Comparison of ENCODE assay signal across 10 cellular contexts in the genomic region with DNA sequence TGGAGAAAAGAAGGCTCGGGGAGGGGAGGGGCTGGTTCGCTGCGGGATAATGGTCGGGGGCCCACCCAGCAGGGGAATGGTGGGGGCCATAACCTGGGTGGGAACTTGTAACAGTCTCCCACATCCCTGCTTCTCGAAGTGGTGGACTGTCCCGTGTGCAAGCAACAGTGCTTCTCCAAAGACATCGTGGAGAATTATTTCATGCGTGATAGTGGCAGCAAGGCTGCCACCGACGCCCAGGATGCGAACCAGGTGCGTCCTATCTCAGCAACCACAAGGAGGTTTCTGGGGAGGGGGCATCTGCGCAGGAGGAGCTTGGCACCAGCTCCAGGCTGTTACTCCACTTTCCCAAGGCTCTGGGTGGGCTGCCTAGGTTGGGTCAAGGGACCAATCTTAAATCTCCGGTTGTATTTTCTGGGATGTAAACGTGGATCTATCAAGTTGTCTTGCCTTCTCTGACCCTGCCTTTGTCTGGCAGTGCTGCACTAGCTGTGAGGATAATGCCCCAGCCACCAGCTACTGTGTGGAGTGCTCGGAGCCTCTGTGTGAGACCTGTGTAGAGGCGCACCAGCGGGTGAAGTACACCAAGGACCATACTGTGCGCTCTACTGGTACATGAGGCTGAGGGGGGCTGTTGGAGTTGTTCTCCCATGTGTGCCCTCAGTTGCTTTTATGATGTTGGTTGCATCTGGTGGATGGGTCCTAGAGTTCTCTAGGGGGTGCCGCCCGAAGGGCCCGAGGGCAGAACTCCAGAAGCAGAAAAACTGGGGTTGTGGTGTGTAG. TPM values are rescaled to one million over a fixed set of nuclear protein-coding genes. Genes with fewer than 3 reads are reported as not detected.
DNase-seq lines count a peak whose midpoint lies in the region; ATAC-seq, FAIRE-seq and TF ChIP-seq lines count a peak whose summit lies in the region.
"Had no signal": no experiment of that assay in that cellular context is flagged by ENCODE, and none has a peak within 500 bp of the region (broad histone marks: within the 10 kb centered on the region; RNA-seq: fewer than 3 reads in every experiment).

No MANE protein-coding gene starts in this region.

- peaks cover 18% of the 10 kb centered on the region for H3F3A ChIP-seq in SK-N-SH (replicated peaks; ENCODE audit: insufficient read depth)

- no peak for DNase-seq in SK-N-SH
- peak in 2 of 7 donors; percentile 35 to 47 for DNase-seq in adrenal gland
- DNase-seq in kidney, result peak; percentile 62
- no peak for DNase-seq in foreskin melanocyte
- no peak for DNase-seq in occipital lobe (lab: John Stamatoyannopoulos, UW)

- H3K36me3 ChIP-seq in SK-N-SH (replicated peaks in 1 of 2; ENCODE audit: control insufficient read depth in 1 of 2, insufficient read depth in 2 of 2, low read length in 1 of 2) (peaks cover 35 to 50% of the 10 kb centered on the region in 2 experiments), adrenal gland (replicated peaks in 1 of 2) (peaks cover 0 to 35% of the 10 kb centered on the region in 2 donors), kidney (ENCODE audit: control insufficient read depth in 1 of 2, insufficient read depth in 2 of 2, low read length in 2 of 2) (peaks cover 31 to 44% of the 10 kb centered on the region in 2 donors), subcutaneous abdominal adipose tissue (ENCODE audit: control insufficient read depth in 5 of 5, insufficient read depth in 5 of 5, low read length in 5 of 5) (peaks cover 0 to 47% (median 38%) of the 10 kb centered on the region in 5 donors)

- no peak for FAIRE-seq in kidney (lab: Jason Lieb, UNC)
- FAIRE-seq: A204.1, endometrium had no signal

- no peak for TF ChIP-seq EP300 in SK-N-SH (IDR thresholded peaks at IDR 0.05; ENCODE audit: borderline replicate concordance in 1 of 2, low read depth in 1 of 2, low read length in 1 of 2)

- no peak overlapping the region for H2AFZ ChIP-seq in SK-N-SH (ENCODE audit: low read depth)

- TF ChIP-seq RAD21 in SK-N-SH (IDR thresholded peaks at IDR 0.05; ENCODE audit: low read length), result no peak

- H3K9me3 ChIP-seq in SK-N-SH, result no peaks in the 10 kb centered on the region
- H3K9me3 ChIP-seq in adrenal gland (replicated peaks in 1 of 3), result no peaks in the 10 kb centered on the region
- H3K9me3 ChIP-seq in kidney (ENCODE audit: control insufficient read depth in 1 of 2, low read length in 2 of 2), result no peaks in the 10 kb centered on the region
- H3K9me3 ChIP-seq in subcutaneous abdominal adipose tissue (ENCODE audit: control insufficient read depth in 5 of 5, low read length in 5 of 5), result no peaks in the 10 kb centered on the region

- H3K9me2 ChIP-seq in SK-N-SH, result no peaks in the 10 kb centered on the region

- POLR2A ChIA-PET in SK-N-SH (lab: Yijun Ruan, JAX), result interaction anchor here (2.0 to 4.0 kb wide), 4 partner anchors 8 to 25 kb away, joined by 10 to 45 read pairs (median 32); a partner anchor contains a TSS

- WGBS in SK-N-SH (ENCODE audit: low lambda C conversion rate), result 2% methylated on average over 18 of the region's 22 CpGs
- WGBS in adrenal gland, 4 donors, result 6 to 10% (median 10%) methylated on average over 17 to 22 of the region's 22 CpGs

- CTCF ChIA-PET in SK-N-SH (lab: Yijun Ruan, JAX), result interaction anchor here (1.0 to 2.3 kb wide), 5 partner anchors 9 to 32 kb away, joined by 4 to 10 read pairs (median 5); a partner anchor contains a TSS

- H3K4me1 ChIP-seq in SK-N-SH (ENCODE audit: control insufficient read depth in 1 of 2, insufficient read depth in 2 of 2, low read depth in 1 of 2, low read length in 1 of 2), result peaks cover 11 to 20% of the 10 kb centered on the region in 2 experiments; a peak in 3 of 4 replicates
- H3K4me1 ChIP-seq in adrenal gland (replicated peaks in 1 of 2), result peaks cover 19 to 30% of the 10 kb centered on the region in 2 donors
- H3K4me1 ChIP-seq in kidney (ENCODE audit: control insufficient read depth in 1 of 2, insufficient read depth in 1 of 2, low read depth in 1 of 2, low read length in 2 of 2), result peaks cover 9 to 20% of the 10 kb centered on the region in 2 donors
- peaks cover 11 to 32% (median 25%) of the 10 kb centered on the region in 5 donors for H3K4me1 ChIP-seq in subcutaneous abdominal adipose tissue (ENCODE audit: control insufficient read depth in 5 of 5, insufficient read depth in 5 of 5, low read length in 5 of 5)

- peak overlapping the region; percentile 57 to 97; a peak in 2 of 4 replicates for H3K27ac ChIP-seq in SK-N-SH (ENCODE audit: low read depth in 2 of 2, low read length in 1 of 2)
- peak overlapping the region in 3 of 5 donors; percentile 85 to 97 (median 95) for H3K27ac ChIP-seq in adrenal gland
- no peak overlapping the region for H3K27ac ChIP-seq in kidney (ENCODE audit: low read depth in 2 of 2, low read length in 2 of 2)
- H3K27ac ChIP-seq in subcutaneous abdominal adipose tissue (ENCODE audit: low read depth, low read length), result peak overlapping the region; percentile 37

- H4K20me1 ChIP-seq in SK-N-SH (ENCODE audit: insufficient read depth), result peaks cover 56% of the 10 kb centered on the region

- peak overlapping the region; percentile 99 for H3K4me2 ChIP-seq in SK-N-SH

- peaks cover 54% of the 10 kb centered on the region for H3K79me2 ChIP-seq in SK-N-SH (ENCODE audit: insufficient read depth)

- H3K4me3 ChIP-seq in SK-N-SH (ENCODE audit: low read depth in 2 of 2, low read length in 1 of 2), result peak overlapping the region; percentile 94 to 97
- peak overlapping the region; percentile 10 to 96 (median 73) for H3K4me3 ChIP-seq in adrenal gland
- H3K4me3 ChIP-seq in kidney (ENCODE audit: low read length in 2 of 2), result peak overlapping the region; percentile 78 to 86
- peak overlapping the region; percentile 76 to 86 (median 84) for H3K4me3 ChIP-seq in subcutaneous abdominal adipose tissue (ENCODE audit: low read depth in 1 of 5, low read length in 5 of 5)

- TF ChIP-seq POLR2A in adrenal gland (IDR thresholded peaks at IDR 0.05), result no peak

- intact Hi-C loops in adrenal gland (cut with DNase I) (no loop called here), kidney (cut with DNase I) (no loop called here)

- H3K27me3 ChIP-seq in SK-N-SH (ENCODE audit: insufficient read depth), result no peaks in the 10 kb centered on the region
- H3K27me3 ChIP-seq in adrenal gland, result no peaks in the 10 kb centered on the region
- no peaks in the 10 kb centered on the region for H3K27me3 ChIP-seq in subcutaneous abdominal adipose tissue (ENCODE audit: control insufficient read depth in 5 of 5, insufficient read depth in 4 of 5, low read length in 5 of 5)

- no peak for ATAC-seq in SK-N-SH treated with all-trans-retinoic acid at 6 μM for 48 hours
- no peak for ATAC-seq in activated CD4-positive, CD25-positive, alpha-beta regulatory T cell treated with anti-CD3 and anti-CD28 coated beads, Interleukin-2, amount 50 U/mL, for 24 hours

- no peak for TF ChIP-seq CTCF in SK-N-SH (IDR thresholded peaks at IDR 0.05)
- no peak for TF ChIP-seq CTCF in adrenal gland (IDR thresholded peaks at IDR 0.05)
- TF ChIP-seq CTCF in kidney (IDR thresholded peaks at IDR 0.05; ENCODE audit: borderline replicate concordance, extremely low read depth, insufficient read depth), result no peak

- H3K9ac ChIP-seq in SK-N-SH (peak overlapping the region; percentile 82), kidney (ENCODE audit: low read length in 2 of 2) (peak overlapping the region; percentile 80 to 87), subcutaneous abdominal adipose tissue (ENCODE audit: low read length in 5 of 5) (peak overlapping the region; percentile 70 to 93 (median 84))

TF ChIP-seq in SK-N-SH, 30 proteins besides CTCF, POLR2A, EP300 and RAD21 (continues in another document):
- TF ChIP-seq CHD2 (IDR thresholded peaks at IDR 0.05; ENCODE audit: low read length, partially characterized antibody) (no peak), POLR2AphosphoS5 (IDR thresholded peaks at IDR 0.05; ENCODE audit: low read depth, low read length) (no peak)

TF ChIP-seq in SK-N-SH treated with all-trans-retinoic acid at 6 μM for 48 hours, 23 proteins besides CTCF, POLR2A, EP300 and RAD21 (continues in another document):
- TF ChIP-seq TCF4 (CRISPR knock-in tag; IDR thresholded peaks at IDR 0.05; ENCODE audit: borderline replicate concordance), result no peak
- TF ChIP-seq ZFP30 (CRISPR knock-in tag; IDR thresholded peaks at IDR 0.05), result no peak

RNA-seq across cellular contexts. Expression of a gene that starts 1.6 kb away (rescaled TPM):
- polyA plus RNA-seq in SK-N-SH (2012; rRNA removed) (321 and 594 TPM in 2 replicates), adrenal gland (100 to 1,000 TPM; 245 to 302 (median 254) TPM), kidney (ENCODE audit: insufficient read depth, low read depth, low replicate concordance) (191 TPM)
- polyA plus RNA-seq in SK-N-SH (2012; cell fraction: cytosol; rRNA removed), result 191 and 231 TPM in 2 replicates
- 1,222 and 1,964 TPM in 2 replicates for polyA plus RNA-seq in SK-N-SH (2012; cell fraction: nucleus; rRNA removed)
- total RNA-seq in adrenal gland (100 to 1,000 TPM; 161 to 279 (median 228) TPM), kidney (229 TPM), occipital lobe (276 TPM)

RNA-seq across cellular contexts. Expression of a gene that starts 9.4 kb away (rescaled TPM):
- 308 and 381 TPM in 2 replicates for polyA plus RNA-seq in SK-N-SH (2012; rRNA removed)
- polyA plus RNA-seq in SK-N-SH (2012; cell fraction: cytosol; rRNA removed), result 350 and 388 TPM in 2 replicates
- 218 and 251 TPM in 2 replicates for polyA plus RNA-seq in SK-N-SH (2012; cell fraction: nucleus; rRNA removed)
- total RNA-seq in adrenal gland, result 100 to 1,000 TPM; 146 to 246 (median 204) TPM
- 100 to 1,000 TPM; 273 to 560 (median 394) TPM for polyA plus RNA-seq in adrenal gland
- 142 TPM for total RNA-seq in kidney
- 294 TPM for polyA plus RNA-seq in kidney (ENCODE audit: insufficient read depth, low read depth, low replicate concordance)
- total RNA-seq in occipital lobe, result 47.7 TPM

RNA-seq across cellular contexts. Expression of a gene that starts 12.9 kb away (rescaled TPM):
- polyA plus RNA-seq in SK-N-SH (2012; rRNA removed), result 109 and 135 TPM in 2 replicates
- 102 and 103 TPM in 2 replicates for polyA plus RNA-seq in SK-N-SH (2012; cell fraction: cytosol; rRNA removed)
- 128 and 133 TPM in 2 replicates for polyA plus RNA-seq in SK-N-SH (2012; cell fraction: nucleus; rRNA removed)
- total RNA-seq in adrenal gland, result 100 to 1,000 TPM in 1 of 8 donors, 10 to 100 TPM in 7; 19.9 to 164 (median 54.6) TPM
- 100 to 1,000 TPM in 1 of 3 donors, 10 to 100 TPM in 2; 51.1 to 193 (median 55.6) TPM for polyA plus RNA-seq in adrenal gland
- 60.4 TPM for total RNA-seq in kidney
- polyA plus RNA-seq in kidney (ENCODE audit: insufficient read depth, low read depth, low replicate concordance), result 98.0 TPM
- total RNA-seq in occipital lobe, result 45.5 TPM

RNA-seq across cellular contexts. Expression of a gene that starts 25.9 kb away (rescaled TPM):
- polyA plus RNA-seq in SK-N-SH (2012; rRNA removed), result 7.9 and 11.3 TPM in 2 replicates
- polyA plus RNA-seq in SK-N-SH (2012; cell fraction: cytosol; rRNA removed), result 4.4 and 6.0 TPM in 2 replicates
- 21.0 and 30.6 TPM in 2 replicates for polyA plus RNA-seq in SK-N-SH (2012; cell fraction: nucleus; rRNA removed)
- total RNA-seq in adrenal gland, result 10 to 100 TPM; 10.2 to 20.4 (median 14.9) TPM
- polyA plus RNA-seq in adrenal gland, result 10 to 100 TPM in 1 of 3 donors, 1 to 10 TPM in 2; 1.7 to 12.6 (median 7.9) TPM
- total RNA-seq in kidney, result 16.9 TPM
- polyA plus RNA-seq in kidney (ENCODE audit: insufficient read depth, low read depth, low replicate concordance), result 7.7 TPM
- 5.0 TPM for total RNA-seq in occipital lobe

RNA-seq across cellular contexts. Expression of a gene that starts 27.7 kb away (rescaled TPM):
- 31.8 and 38.4 TPM in 2 replicates for polyA plus RNA-seq in SK-N-SH (2012; rRNA removed)
- polyA plus RNA-seq in SK-N-SH (2012; cell fraction: cytosol; rRNA removed), result 7.0 and 10.2 TPM in 2 replicates
- 308 and 351 TPM in 2 replicates for polyA plus RNA-seq in SK-N-SH (2012; cell fraction: nucleus; rRNA removed)
- 10 to 100 TPM; 13.8 to 77.0 (median 33.2) TPM for total RNA-seq in adrenal gland
- 100 to 1,000 TPM in 2 of 3 donors, 1 to 10 TPM in 1; 8.7 to 152 (median 130) TPM for polyA plus RNA-seq in adrenal gland
- 38.6 TPM for total RNA-seq in kidney
- 12.9 TPM for polyA plus RNA-seq in kidney (ENCODE audit: insufficient read depth, low read depth, low replicate concordance)
- total RNA-seq in occipital lobe, result 13.1 TPM

Comparison
In these comparisons a context has a peak if more than half of its experiments do, and no peak if none do; other contexts are left out.
1. H3K27ac ChIP-seq: peak in SK-N-SH (2 of 2), adrenal gland (3 of 5) and subcutaneous abdominal adipose tissue (single experiment); none in kidney (0 of 2).
2. Peak in every context shown above with its lines, with median percentiles within 50 percentile points of each other: H3K4me3 ChIP-seq and H3K9ac ChIP-seq.